9 cellular contexts compared by ENCODE assay signal in the genomic region with DNA sequence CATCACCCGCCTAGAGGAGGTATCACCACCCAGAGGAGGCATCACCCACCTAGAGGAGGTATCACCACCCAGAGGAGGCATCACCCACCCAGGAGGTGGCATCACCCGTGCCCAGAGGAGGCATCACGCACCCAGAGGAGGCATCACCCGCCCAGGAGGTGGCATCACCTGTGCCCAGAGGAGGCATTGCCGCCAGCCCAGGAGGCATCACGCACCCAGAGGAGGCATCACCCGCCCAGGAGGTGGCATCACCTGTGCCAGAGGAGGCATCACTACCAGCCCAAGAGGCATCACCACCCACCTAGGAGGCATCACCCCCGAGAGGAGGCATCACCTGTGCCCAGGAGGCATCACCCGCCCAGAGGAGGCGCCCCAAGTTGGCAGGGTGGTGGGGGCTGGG. TPM values are rescaled to one million over a fixed set of nuclear protein-coding genes. Genes with fewer than 3 reads are reported as not detected.
A peak's percentile ranks its signal among the peaks of the same experiment; 100 is the strongest.
DNase-seq lines count a peak whose midpoint lies in the region; ATAC-seq and TF ChIP-seq lines count a peak whose summit lies in the region.
"Had no signal": no experiment of that assay in that cellular context is flagged by ENCODE, and none has a peak within 500 bp of the region (broad histone marks: within the 10 kb centered on the region; RNA-seq: fewer than 3 reads in every experiment).

No MANE protein-coding gene starts in this region.

- H2AK5ac ChIP-seq in H9 (ENCODE audit: insufficient read length, low read length) (no peak overlapping the region), mesenchymal stem cell (ENCODE audit: low read length, severe bottlenecking) (no peak overlapping the region)

- H3K9ac ChIP-seq in H9 (ENCODE audit: extremely low read depth, insufficient read length, low read length) (no peak overlapping the region), mesenchymal stem cell (ENCODE audit: low read length) (no peak overlapping the region), Karpas-422 (ENCODE audit: low read length) (no peak overlapping the region)

- H2AFZ ChIP-seq in H9 (ENCODE audit: low read length) (no peak overlapping the region), mesenchymal stem cell (ENCODE audit: low read depth, low read length) (no peak overlapping the region), Karpas-422 (ENCODE audit: low read length) (no peak overlapping the region)

- H3K27ac ChIP-seq in H9 (ENCODE audit: insufficient read length, low read depth, low read length) (no peak overlapping the region), esophagus squamous epithelium (peak overlapping the region in 3 of 4 donors; percentile 94 to 99 (median 96)), gastrocnemius medialis (peak overlapping the region; percentile 15 to 96 (median 89)), mesenchymal stem cell (ENCODE audit: low read length, poor library complexity, severe bottlenecking) (no peak overlapping the region), Karpas-422 (ENCODE audit: low read length) (no peak overlapping the region)

- peaks cover 21 to 40% of the 10 kb centered on the region in 2 experiments for H3K4me1 Mint-ChIP-seq in H9
- H3K4me1 Mint-ChIP-seq in activated CD8-positive, alpha-beta T cell treated with anti-CD3 and anti-CD28 coated beads, Interleukin-2, amount 10 ng/mL, durations not matched to agents 7 days and 5 days (ENCODE audit: low read depth) = peaks cover 68% of the 10 kb centered on the region

- no peak overlapping the region for H2BK5ac ChIP-seq in H9 (ENCODE audit: insufficient read length, low read length)
- H2BK5ac ChIP-seq in mesenchymal stem cell (ENCODE audit: low read depth, low read length, poor library complexity, severe bottlenecking) = no peak overlapping the region

- H3T11ph ChIP-seq in H9 (ENCODE audit: low read length) = no peak overlapping the region

- no peak overlapping the region for H2BK15ac ChIP-seq in H9 (ENCODE audit: low read depth, low read length)
- H2BK15ac ChIP-seq in mesenchymal stem cell (ENCODE audit: low read depth, poor library complexity, severe bottlenecking) = no peak overlapping the region

- H3K36me3 ChIP-seq in esophagus squamous epithelium (peaks cover 0 to 52% (median 8%) of the 10 kb centered on the region in 3 donors), gastrocnemius medialis (no peaks in the 10 kb centered on the region), mesenchymal stem cell (ENCODE audit: control insufficient read depth in 1 of 2, insufficient read depth in 2 of 2, low read depth in 1 of 2, low read length in 2 of 2) (peaks cover 0 to 56% of the 10 kb centered on the region in 2 experiments), Karpas-422 (ENCODE audit: insufficient read depth, low read length) (no peaks in the 10 kb centered on the region)

- H3K4me2 ChIP-seq in H9 (ENCODE audit: insufficient read depth, insufficient read length, low read length) (no peak overlapping the region), mesenchymal stem cell (ENCODE audit: low read length, poor library complexity, severe bottlenecking) (no peak overlapping the region), Karpas-422 (ENCODE audit: low read depth, low read length, poor library complexity, severe bottlenecking) (no peak overlapping the region)

- H2BK20ac ChIP-seq in H9 (ENCODE audit: low read depth, low read length, poor library complexity, severe bottlenecking) = no peak overlapping the region

- WGBS in H9 (ENCODE audit: extremely low coverage, insufficient read length, low lambda C conversion rate) = no CpG with 5 or more reads among the region's 10 CpGs
- 92% methylated on average over 2 of the region's 10 CpGs; no CpG with 5 or more reads in 1 of the 2 donors for WGBS in esophagus squamous epithelium, 2 donors
- over 99% methylated on average over 10 of the region's 10 CpGs for WGBS in mesenchymal stem cell

- H3K4ac ChIP-seq in H9 (ENCODE audit: low read depth, low read length) (no peak overlapping the region), mesenchymal stem cell (ENCODE audit: low read depth in 1 of 2, low read length in 2 of 2) (no peak overlapping the region)

- H4K20me1 ChIP-seq in H9 (ENCODE audit: control insufficient read depth, insufficient read depth, insufficient read length) (peaks cover 2% of the 10 kb centered on the region), Karpas-422 (ENCODE audit: insufficient read depth, low read depth, low read length) (peaks cover 21% of the 10 kb centered on the region; the same call in 1 of the 2 replicates)

- no peaks in the 10 kb centered on the region; the same call in 1 of the 2 replicates for H3K27me3 Mint-ChIP-seq in H9 (ENCODE audit: low read depth)
- no peaks in the 10 kb centered on the region for H3K27me3 Mint-ChIP-seq in activated CD8-positive, alpha-beta T cell treated with anti-CD3 and anti-CD28 coated beads, Interleukin-2, amount 10 ng/mL, durations not matched to agents 7 days and 5 days (ENCODE audit: low read depth)

- H3K14ac ChIP-seq in H9 (ENCODE audit: insufficient read depth, low read length) (no peak overlapping the region), mesenchymal stem cell (ENCODE audit: low read length in 2 of 2) (peak overlapping the region in 1 of 2 experiments; percentile 46)

- no peak for ATAC-seq in activated CD8-positive, alpha-beta T cell treated with anti-CD3 and anti-CD28 coated beads, Interleukin-2, amount 10 ng/mL, durations not matched to agents 7 days and 5 days
- no peak for ATAC-seq in gastrocnemius medialis

- H3K9me3 ChIP-seq in H9 (ENCODE audit: control insufficient read depth, low read depth, low read length) (no peaks in the 10 kb centered on the region), esophagus squamous epithelium (no peaks in the 10 kb centered on the region), gastrocnemius medialis (no peaks in the 10 kb centered on the region), mesenchymal stem cell (ENCODE audit: control insufficient read depth, low read length) (no peaks in the 10 kb centered on the region), Karpas-422 (ENCODE audit: low read length) (no peaks in the 10 kb centered on the region)

- POLR2A ChIA-PET in activated CD8-positive, alpha-beta T cell treated with anti-CD3 and anti-CD28 coated beads, Interleukin-2, amount 10 ng/mL, durations not matched to agents 7 days and 5 days (lab: Charles Lee) = no interaction called here

- no peak overlapping the region for H4K8ac ChIP-seq in H9 (replicated peaks; ENCODE audit: insufficient read length, low read depth, low read length)
- no peak overlapping the region for H4K8ac ChIP-seq in mesenchymal stem cell (ENCODE audit: low read length)

- peak overlapping the region; percentile 80 to 89; a peak in 4 of 5 replicates for H3K4me3 Mint-ChIP-seq in H9
- H3K4me3 Mint-ChIP-seq in activated CD8-positive, alpha-beta T cell treated with anti-CD3 and anti-CD28 coated beads, Interleukin-2, amount 10 ng/mL, durations not matched to agents 7 days and 5 days = peak overlapping the region; percentile 92

- TF ChIP-seq CTCF in H9 (conservative IDR thresholded peaks at IDR 0.05) (no peak), esophagus squamous epithelium (IDR thresholded peaks at IDR 0.05) (no peak), gastrocnemius medialis (IDR thresholded peaks at IDR 0.05 in 4 of 5, conservative IDR thresholded peaks at IDR 0.05 in 1 of 5) (no peak)

- H2BK12ac ChIP-seq in H9 (ENCODE audit: insufficient read length, low read depth, low read length) (no peak overlapping the region), mesenchymal stem cell (ENCODE audit: low read length in 2 of 2) (no peak overlapping the region)

- no peak overlapping the region for H3K18ac ChIP-seq in H9 (ENCODE audit: insufficient read length, low read depth, low read length)
- H3K18ac ChIP-seq in mesenchymal stem cell (ENCODE audit: low read depth in 1 of 2, low read length in 2 of 2) = peak overlapping the region in 1 of 2 experiments; percentile 34

- H3K23ac ChIP-seq in H9 (ENCODE audit: insufficient read length, low read depth, low read length) (no peak overlapping the region), mesenchymal stem cell (ENCODE audit: low read length in 2 of 2) (no peak overlapping the region)

- peaks cover 9 to 44% (median 36%) of the 10 kb centered on the region in 3 experiments; a peak in 6 of 7 replicates for H3K36me3 Mint-ChIP-seq in H9 (ENCODE audit: insufficient read depth in 1 of 3, low read depth in 3 of 3)
- H3K36me3 Mint-ChIP-seq in activated CD8-positive, alpha-beta T cell treated with anti-CD3 and anti-CD28 coated beads, Interleukin-2, amount 10 ng/mL, durations not matched to agents 7 days and 5 days (ENCODE audit: low read depth) = peaks cover 45% of the 10 kb centered on the region

- no peaks in the 10 kb centered on the region for H3K9me2 ChIP-seq in Karpas-422 (replicated peaks; ENCODE audit: insufficient read depth, low read length)

- DNase-seq in H9 (no peak), esophagus squamous epithelium (lab: John Stamatoyannopoulos, UW) (no peak), gastrocnemius medialis (no peak), mesenchymal stem cell (no peak), Karpas-422 (no peak)
- no peak for DNase-seq in activated CD8-positive, alpha-beta T cell treated with anti-CD3 and anti-CD28 coated beads, Interleukin-2, amount 10 ng/mL, durations not matched to agents 7 days and 5 days
- no peak for DNase-seq in activated CD8-positive, alpha-beta memory T cell treated with anti-CD3 and anti-CD28 coated beads, Interleukin-2, amount 50 U/mL, for 4 hours
- DNase-seq: HFFc6, NCI-H2081 treated with DMSO at 0.1 percent for 48 hours had no signal

- CTCF ChIA-PET in activated CD8-positive, alpha-beta T cell treated with anti-CD3 and anti-CD28 coated beads, Interleukin-2, amount 10 ng/mL, durations not matched to agents 7 days and 5 days (lab: Charles Lee) = interaction anchor here (1.8 kb wide), 1 partner anchor 10 kb away, joined by 5 read pairs; no protein-coding TSS in a partner anchor

- in situ Hi-C loops in gastrocnemius medialis (cut with MboI; ENCODE audit: low sequenced_read_pairs in 4 of 4) = no loop called here

- H4K5ac ChIP-seq in H9 (ENCODE audit: insufficient read length, low read depth, low read length) = no peak overlapping the region

- no peak overlapping the region for H3K27ac Mint-ChIP-seq in H9
- H3K27ac Mint-ChIP-seq in activated CD8-positive, alpha-beta T cell treated with anti-CD3 and anti-CD28 coated beads, Interleukin-2, amount 10 ng/mL, durations not matched to agents 7 days and 5 days = no peak overlapping the region
- H3K27ac Mint-ChIP-seq: HFFc6 had no signal

- TF ChIP-seq POLR2A in esophagus squamous epithelium (IDR thresholded peaks at IDR 0.05) (no peak), gastrocnemius medialis (IDR thresholded peaks at IDR 0.05) (no peak)

- no peak overlapping the region for H3K56ac ChIP-seq in H9 (ENCODE audit: insufficient read length, low read depth, low read length)

- H4K91ac ChIP-seq in H9 (ENCODE audit: insufficient read length, low read depth, low read length) (no peak overlapping the region), mesenchymal stem cell (ENCODE audit: low read length) (no peak overlapping the region)

- peaks cover 10% of the 10 kb centered on the region for H3K23me2 ChIP-seq in H9 (ENCODE audit: insufficient read length, low read depth, low read length, poor library complexity, severe bottlenecking)

- H2BK120ac ChIP-seq in H9 (ENCODE audit: low read depth, low read length, poor library complexity, severe bottlenecking) (no peak overlapping the region), mesenchymal stem cell (ENCODE audit: low read depth, low read length) (no peak overlapping the region)

- H3K27me3 ChIP-seq in H9 (ENCODE audit: insufficient read depth, low read length) (no peaks in the 10 kb centered on the region), esophagus squamous epithelium (no peaks in the 10 kb centered on the region), gastrocnemius medialis (no peaks in the 10 kb centered on the region), mesenchymal stem cell (ENCODE audit: control insufficient read depth in 1 of 2, insufficient read depth in 1 of 2, low read length in 2 of 2) (no peaks in the 10 kb centered on the region), Karpas-422 (ENCODE audit: low read length) (peaks cover 7% of the 10 kb centered on the region; the same call in 1 of the 2 replicates)

- intact Hi-C loops in esophagus squamous epithelium (cut with DNase I) = loop anchor here (5.0 kb wide), 2 partner anchors 56 to 84 kb away; no protein-coding TSS in a partner anchor
- intact Hi-C loops in gastrocnemius medialis (cut with DNase I; ENCODE audit: low total_unique reads) = no loop called here

- H3K79me1 ChIP-seq in H9 (ENCODE audit: insufficient read depth, low read depth, low read length, poor library complexity, severe bottlenecking) = peaks cover 15% of the 10 kb centered on the region
- peaks cover 46% of the 10 kb centered on the region for H3K79me1 ChIP-seq in mesenchymal stem cell (replicated peaks; ENCODE audit: low read length, poor library complexity, severe bottlenecking)

- peak overlapping the region in 3 of 4 donors; percentile 62 to 99 (median 97) for H3K4me3 ChIP-seq in esophagus squamous epithelium
- H3K4me3 ChIP-seq in gastrocnemius medialis = peak overlapping the region in 1 of 4 donors; percentile 67
- H3K4me3 ChIP-seq in mesenchymal stem cell (ENCODE audit: insufficient read depth in 1 of 2, low read depth in 1 of 2, low read length in 2 of 2) = no peak overlapping the region
- H3K4me3 ChIP-seq in Karpas-422 (ENCODE audit: low read length) = no peak overlapping the region

- peaks cover 2% of the 10 kb centered on the region; the same call in 1 of the 2 replicates for H3K79me2 ChIP-seq in H9 (ENCODE audit: insufficient read depth, low read length)
- H3K79me2 ChIP-seq in Karpas-422 (ENCODE audit: low read length) = no peaks in the 10 kb centered on the region

- no peaks in the 10 kb centered on the region for H3K4me1 ChIP-seq in H9 (ENCODE audit: insufficient read depth, low read length)
- H3K4me1 ChIP-seq in esophagus squamous epithelium = peaks cover 66 to 90% (median 79%) of the 10 kb centered on the region in 3 donors
- H3K4me1 ChIP-seq in gastrocnemius medialis = peaks cover 26 to 32% of the 10 kb centered on the region in 2 donors
- H3K4me1 ChIP-seq in mesenchymal stem cell (ENCODE audit: control insufficient read depth, insufficient read depth, low read depth, low read length) = peaks cover 42% of the 10 kb centered on the region
- H3K4me1 ChIP-seq in Karpas-422 (ENCODE audit: low read length) = peaks cover 30% of the 10 kb centered on the region

- H3K9me3 Mint-ChIP-seq in H9 = no peaks in the 10 kb centered on the region
- H3K9me3 Mint-ChIP-seq in activated CD8-positive, alpha-beta T cell treated with anti-CD3 and anti-CD28 coated beads, Interleukin-2, amount 10 ng/mL, durations not matched to agents 7 days and 5 days (ENCODE audit: insufficient read depth) = no peaks in the 10 kb centered on the region
- H3K9me3 Mint-ChIP-seq: HFFc6 had no signal

RNA-seq across cellular contexts. Expression of a gene that starts 2.6 kb away (rescaled TPM):
- total RNA-seq in H9 (2021) (63.7 and 71.6 TPM in 2 replicates), esophagus squamous epithelium (10 to 100 TPM; 32.0 to 40.8 (median 36.2) TPM), gastrocnemius medialis (10 to 100 TPM in 1 of 4 donors, 1 to 10 TPM in 3; 6.3 to 15.4 (median 8.2) TPM)
- 10 to 100 TPM; 86.6 to 94.1 TPM for total RNA-seq in activated CD8-positive, alpha-beta T cell treated with anti-CD3 and anti-CD28 coated beads, Interleukin-2, amount 10 ng/mL, durations not matched to agents 7 days and 5 days
- 15.4 TPM for polyA plus RNA-seq in mesenchymal stem cell (2013, experiment 1 of 2)
- polyA plus RNA-seq in mesenchymal stem cell (2013, experiment 2 of 2) = 13.5 TPM
- total RNA-seq in Karpas-422 (2014; rRNA removed; shearing (Covaris generic); ENCODE audit: low replicate concordance) = 4.3 and 15.0 TPM in 2 replicates

Comparison
In these comparisons a context has a peak if more than half of its experiments do, and no peak if none do; other contexts are left out.
1. H3K27ac ChIP-seq: peak in esophagus squamous epithelium (3 of 4) and gastrocnemius medialis (4 of 4); none in H9 (single experiment), mesenchymal stem cell (single experiment) and Karpas-422 (single experiment).
2. H3K4me3 ChIP-seq: peak in esophagus squamous epithelium (3 of 4); none in mesenchymal stem cell (0 of 2) and Karpas-422 (single experiment).